Comparison of ENCODE assay signal across 13 cellular contexts in genomic region chr1:219676012-219676770, GRCh38.
DNase-seq lines count a peak whose midpoint lies in the region; ATAC-seq and TF ChIP-seq lines count a peak whose summit lies in the region.
"Had no signal": no experiment of that assay in that cellular context is flagged by ENCODE, and none has a peak within 500 bp of the region (broad histone marks: within the 10 kb centered on the region; RNA-seq: fewer than 3 reads in every experiment).

No MANE protein-coding gene starts in this region.

- H3K9ac ChIP-seq in IMR-90 (ENCODE audit: low read depth, low read length): no peak overlapping the region

- no peaks in the 10 kb centered on the region for H3K9me3 ChIP-seq in IMR-90 (ENCODE audit: control insufficient read depth, insufficient read depth, low read length)

- H3K4me3 ChIP-seq in IMR-90 (ENCODE audit: insufficient read depth, low read depth, low read length): no peak overlapping the region
- H3K4me3 ChIP-seq in fibroblast of mammary gland (ENCODE audit: control insufficient read depth, low read depth, low read length): no peak overlapping the region

- no peak overlapping the region for H2AK5ac ChIP-seq in IMR-90 (ENCODE audit: low read depth, low read length)

- H3K18ac ChIP-seq in IMR-90 (ENCODE audit: low read depth, low read length): no peak overlapping the region

- H2BK5ac ChIP-seq in IMR-90 (ENCODE audit: low read depth, low read length, poor library complexity, severe bottlenecking): no peak overlapping the region

- no peak overlapping the region for H2AFZ ChIP-seq in IMR-90 (replicated peaks; ENCODE audit: low read length, poor library complexity)

- WGBS in IMR-90 (ENCODE audit: extremely low coverage in 2 of 2, insufficient read length in 1 of 2), 2 experiments: no CpG with 5 or more reads among the region's 8 CpGs

- H3K23ac ChIP-seq in IMR-90 (ENCODE audit: low read depth, low read length): no peak overlapping the region; the same call in 1 of the 2 replicates

- no peak overlapping the region for H2AK9ac ChIP-seq in IMR-90 (replicated peaks; ENCODE audit: low read depth, low read length, poor library complexity)

- CTCF ChIA-PET in IMR-90 (lab: Yijun Ruan, JAX): no interaction called here

- TF ChIP-seq CTCF in IMR-90 (conservative IDR thresholded peaks at IDR 0.05; ENCODE audit: low read depth, low read length) (no peak), fibroblast of mammary gland (conservative IDR thresholded peaks at IDR 0.05; ENCODE audit: control insufficient read depth, insufficient read depth, low read depth, low read length) (no peak)

- H4K5ac ChIP-seq in IMR-90 (ENCODE audit: low read depth, low read length): no peak overlapping the region

- POLR2A ChIA-PET in IMR-90 (lab: Charles Lee; ENCODE audit: unreplicated experiment): no interaction called here

- H3K14ac ChIP-seq in IMR-90 (replicated peaks; ENCODE audit: low read depth, low read length): no peak overlapping the region

- intact Hi-C loops in IMR-90 (cut with micrococcal nuclease): no loop called here

- no peaks in the 10 kb centered on the region for H3K36me3 ChIP-seq in IMR-90 (ENCODE audit: control insufficient read depth, insufficient read depth, low read length)

- in situ Hi-C loops in IMR-90 (cut with MboI; ENCODE audit: low sequenced_read_pairs): no loop called here

- ATAC-seq in IMR-90 (ENCODE audit: low read depth): peak; percentile 71
- no peak for ATAC-seq in HG03354 (IDR thresholded peaks at IDR 0.05; ENCODE audit: poor library complexity, severe bottlenecking, unreplicated experiment)
- no peak for ATAC-seq in HG02840 (IDR thresholded peaks at IDR 0.05; ENCODE audit: low FRiP score, unreplicated experiment)
- ATAC-seq: CD8-positive, alpha-beta T cell had no signal

- dilution Hi-C loops in IMR-90 (cut with HindIII; ENCODE audit: low sequenced_read_pairs, unreplicated experiment): no loop called here

- no peak overlapping the region for H2BK120ac ChIP-seq in IMR-90 (ENCODE audit: low read depth, low read length)

- no peak overlapping the region for H4K8ac ChIP-seq in IMR-90 (ENCODE audit: low read depth in 2 of 2, low read length in 2 of 2)

- TF ChIP-seq RAD21 in IMR-90 (IDR thresholded peaks at IDR 0.05; ENCODE audit: low read length): no peak

- H4K91ac ChIP-seq in IMR-90 (ENCODE audit: insufficient read depth, low read depth, low read length): no peak overlapping the region

- no peak overlapping the region for H3K56ac ChIP-seq in IMR-90 (ENCODE audit: extremely low read depth, insufficient read depth, low read length)

- TF ChIP-seq POLR2A in IMR-90 (IDR thresholded peaks at IDR 0.05; ENCODE audit: low read depth, low read length): no peak

- no peaks in the 10 kb centered on the region for H3K79me1 ChIP-seq in IMR-90 (ENCODE audit: low read depth in 1 of 2, low read length in 2 of 2)

- DNase-seq in IMR-90 (peak; percentile 41), astrocyte of the hippocampus (ENCODE audit: low read depth, low spot score) (peak; percentile 36), fibroblast of mammary gland (ENCODE audit: low read depth) (peak; percentile 49), stromal cell of bone marrow (ENCODE audit: low read depth) (peak; percentile 62), H4 (ENCODE audit: low spot score) (no peak)
- DNase-seq: CD8-positive, alpha-beta T cell; HCEC 1CT; KBM-7; NCI-H1092; NCI-H1694 treated with DMSO at 0.1 percent for 48 hours; NCI-H774 had no signal

- no TSS peak for BruUV-seq in IMR-90 (replicated peaks; lab: Mats Ljungman, UMichigan)

- no peaks in the 10 kb centered on the region for H3K27me3 ChIP-seq in IMR-90 (ENCODE audit: control insufficient read depth, insufficient read depth, low read length)

- no peaks in the 10 kb centered on the region for H3K9me1 ChIP-seq in IMR-90 (ENCODE audit: insufficient read depth, low read length)

- H3K4ac ChIP-seq in IMR-90 (ENCODE audit: low read depth, low read length): no peak overlapping the region

- H4K20me1 ChIP-seq in IMR-90 (ENCODE audit: insufficient read depth, low read length): no peaks in the 10 kb centered on the region

- no peak overlapping the region; the same call in 1 of the 2 replicates for H3K4me2 ChIP-seq in IMR-90 (ENCODE audit: low read depth, low read length)

- H2BK15ac ChIP-seq in IMR-90 (ENCODE audit: low read depth, low read length): no peak overlapping the region

- no peak overlapping the region for H2BK20ac ChIP-seq in IMR-90 (ENCODE audit: low read depth, low read length)

- H3K4me1 ChIP-seq in IMR-90 (ENCODE audit: control insufficient read depth, insufficient read depth, low read length): no peaks in the 10 kb centered on the region

- no peak overlapping the region for H3K27ac ChIP-seq in IMR-90 (ENCODE audit: insufficient read depth, low read length)

TF ChIP-seq in IMR-90, 13 proteins besides CTCF, POLR2A, EP300 and RAD21:
- TF ChIP-seq MAFK (IDR thresholded peaks at IDR 0.05; ENCODE audit: low read depth, low read length) (no peak), FOS (IDR thresholded peaks at IDR 0.05; ENCODE audit: low read depth, low read length) (no peak), ELK1 (IDR thresholded peaks at IDR 0.05; ENCODE audit: borderline replicate concordance, low read depth, low read length) (no peak), NFE2L2 (IDR thresholded peaks at IDR 0.05; ENCODE audit: low read depth, low read length) (no peak), CEBPB (IDR thresholded peaks at IDR 0.05; ENCODE audit: low read depth, low read length) (no peak), BHLHE40 (IDR thresholded peaks at IDR 0.05; ENCODE audit: low read depth, low read length) (no peak), CHD1 (IDR thresholded peaks at IDR 0.05; ENCODE audit: low read depth, low read length) (no peak), MXI1 (IDR thresholded peaks at IDR 0.05; ENCODE audit: borderline replicate concordance, low read depth, low read length) (no peak), MAZ (IDR thresholded peaks at IDR 0.05; ENCODE audit: borderline replicate concordance, low read depth, low read length) (no peak)
- TF ChIP-seq, protein P1, sequence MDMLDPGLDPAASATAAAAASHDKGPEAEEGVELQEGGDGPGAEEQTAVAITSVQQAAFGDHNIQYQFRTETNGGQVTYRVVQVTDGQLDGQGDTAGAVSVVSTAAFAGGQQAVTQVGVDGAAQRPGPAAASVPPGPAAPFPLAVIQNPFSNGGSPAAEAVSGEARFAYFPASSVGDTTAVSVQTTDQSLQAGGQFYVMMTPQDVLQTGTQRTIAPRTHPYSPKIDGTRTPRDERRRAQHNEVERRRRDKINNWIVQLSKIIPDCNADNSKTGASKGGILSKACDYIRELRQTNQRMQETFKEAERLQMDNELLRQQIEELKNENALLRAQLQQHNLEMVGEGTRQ (IDR thresholded peaks at IDR 0.05; ENCODE audit: low read depth, low read length): no peak
